8 cellular contexts compared by ENCODE assay signal in the genomic region with DNA sequence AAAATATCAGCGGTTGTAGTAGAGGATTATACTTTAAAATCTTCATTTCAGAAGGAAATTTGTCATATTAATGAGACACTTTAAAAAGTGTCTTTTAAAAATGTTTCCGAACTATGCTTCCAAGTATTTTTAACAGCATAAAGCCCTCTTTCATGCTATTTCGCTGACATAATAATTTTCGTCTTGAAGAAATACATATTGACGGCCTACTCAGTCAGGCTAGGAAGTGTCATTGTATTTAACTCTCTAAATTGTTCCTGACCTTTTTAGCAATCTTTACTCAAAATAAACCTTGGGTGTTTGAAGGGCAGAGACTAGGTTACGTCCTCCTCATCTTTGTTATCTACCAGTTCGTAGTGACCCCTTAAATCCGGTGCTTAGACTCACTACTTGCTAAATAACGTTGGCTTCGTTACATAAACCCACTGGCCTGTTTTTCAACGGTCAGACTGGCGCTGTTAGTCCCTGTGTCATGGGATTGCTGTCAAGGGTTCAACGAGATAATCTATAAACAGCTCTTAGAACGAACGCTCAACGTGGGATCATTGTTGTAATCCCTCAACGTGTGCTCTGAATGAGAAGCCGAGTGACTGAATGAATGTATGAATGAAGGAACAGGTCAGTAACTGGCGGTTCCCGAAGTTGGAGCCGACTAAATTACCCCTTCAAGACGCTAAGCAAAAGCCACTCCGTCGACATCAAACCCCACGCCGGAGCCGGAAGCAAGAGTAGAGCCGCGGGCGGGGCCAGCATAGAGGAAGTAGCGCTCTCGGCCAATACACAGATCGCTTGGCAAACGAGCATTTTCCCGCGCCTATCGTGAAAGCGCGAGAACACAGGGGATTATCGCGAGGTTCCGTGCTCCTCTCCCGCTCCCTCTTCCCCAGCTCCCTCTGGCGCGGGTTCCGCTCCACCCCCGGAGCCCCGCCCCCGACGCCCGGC. TPM values are rescaled to one million over a fixed set of nuclear protein-coding genes. Genes with fewer than 3 reads are reported as not detected.
DNase-seq lines count a peak whose midpoint lies in the region; ATAC-seq, FAIRE-seq and TF ChIP-seq lines count a peak whose summit lies in the region.

No MANE protein-coding gene starts in this region.

- peak overlapping the region; percentile 95 for H2AFZ ChIP-seq in keratinocyte (ENCODE audit: control insufficient read depth, low read length)

- no peaks in the 10 kb centered on the region for H3K36me3 ChIP-seq in keratinocyte (ENCODE audit: control insufficient read depth in 2 of 2, extremely low read depth in 1 of 2, insufficient read depth in 2 of 2, low read length in 2 of 2)

- H3K4me1 Mint-ChIP-seq in activated B cell treated with CpG ODN at 0.5 μM for 24 hours: peaks cover 29% of the 10 kb centered on the region

- intact Hi-C loops in activated B cell treated with CpG ODN at 0.5 μM for 24 hours (cut with micrococcal nuclease): loop anchor here (1.0 to 5.0 kb wide), 5 partner anchors 483 to 1352 kb away; partner anchors contain the start of genes ASB7, IGF1R, LINS1 and LYSMD4

- TF ChIP-seq CTCF in AG09319 (IDR thresholded peaks at IDR 0.05; ENCODE audit: low read depth, low read length) (no peak), activated B cell treated with CpG ODN at 0.5 μM for 24 hours (IDR thresholded peaks at IDR 0.05) (no peak), keratinocyte (optimal IDR thresholded peaks at IDR 0.05 in 1 of 3, IDR thresholded peaks at IDR 0.05 in 1 of 3, conservative IDR thresholded peaks at IDR 0.05 in 1 of 3; ENCODE audit: extremely low read depth in 1 of 3, insufficient read depth in 2 of 3, low read length in 3 of 3) (no peak)

- CTCF ChIA-PET in activated B cell treated with CpG ODN at 0.5 μM for 24 hours (lab: Charles Lee): interaction anchor here (1.4 to 1.6 kb wide), 3 partner anchors 22 to 506 kb away, joined by 3 to 7 read pairs (median 5); no protein-coding TSS in a partner anchor

- H3K27me3 Mint-ChIP-seq in activated B cell treated with CpG ODN at 0.5 μM for 24 hours: no peaks in the 10 kb centered on the region

- DNase-seq in AG09319 (ENCODE audit: extremely low read depth, low read depth) (peak; percentile 98), NCI-H226 (peak; percentile 99), activated B cell treated with CpG ODN at 0.5 μM for 24 hours (peak; percentile 85), cerebellar nuclear complex (lab: John Stamatoyannopoulos, UW) (peak; percentile 93 to 95), keratinocyte (ENCODE audit: low read depth, low spot score) (peak; percentile 84)
- peak; percentile 78 to 90 for DNase-seq in stimulated activated CD4-positive, alpha-beta T cell treated with anti-CD3 and anti-CD28 coated beads, Interleukin-15, amount 100 ng/mL, for 1 hour (ENCODE audit: low read depth in 1 of 2, low spot score in 1 of 2)

- no peaks in the 10 kb centered on the region for H3K36me3 Mint-ChIP-seq in activated B cell treated with CpG ODN at 0.5 μM for 24 hours (ENCODE audit: low read depth)

- H3K4me3 Mint-ChIP-seq in activated B cell treated with CpG ODN at 0.5 μM for 24 hours: peak overlapping the region; percentile 91

- no peaks in the 10 kb centered on the region for H3K9me3 ChIP-seq in keratinocyte (ENCODE audit: control insufficient read depth, low read depth, low read length)

- peak overlapping the region; percentile 89 for H3K27ac Mint-ChIP-seq in activated B cell treated with CpG ODN at 0.5 μM for 24 hours

- H4K20me1 ChIP-seq in keratinocyte (ENCODE audit: control insufficient read depth, extremely low read depth, insufficient read depth, low read length): no peaks in the 10 kb centered on the region

- no peaks in the 10 kb centered on the region for H3K9me3 Mint-ChIP-seq in activated B cell treated with CpG ODN at 0.5 μM for 24 hours

- peak overlapping the region; percentile 97 for H3K9ac ChIP-seq in keratinocyte (ENCODE audit: control insufficient read depth, extremely low read depth, insufficient read depth, low read length)

- no peaks in the 10 kb centered on the region for H3K9me1 ChIP-seq in keratinocyte (ENCODE audit: control insufficient read depth, extremely low read depth, insufficient read depth, low read length)

- dilution Hi-C loops in keratinocyte (cut with MboI; ENCODE audit: extremely low pct_ligation_motif_present, low sequenced_read_pairs): no loop called here

- no peaks in the 10 kb centered on the region for H3K27me3 ChIP-seq in keratinocyte (ENCODE audit: control insufficient read depth, extremely low read depth, insufficient read depth, low read length)

- POLR2A ChIA-PET in activated B cell treated with CpG ODN at 0.5 μM for 24 hours (lab: Charles Lee): interaction anchor here (0.5 to 1.9 kb wide), 16 partner anchors 10 to 1352 kb away, joined by 3 to 19 read pairs (median 4); partner anchors contain the start of genes ASB7, LINS1, LYSMD4 and SYNM

- peaks cover 24% of the 10 kb centered on the region for H3K79me2 ChIP-seq in keratinocyte (ENCODE audit: control insufficient read depth, insufficient read depth, low read length)

- peaks cover 15% of the 10 kb centered on the region for H3K4me1 ChIP-seq in keratinocyte (ENCODE audit: control insufficient read depth, extremely low read depth, insufficient read depth, low read length)

- peak overlapping the region; percentile 88 for H3K4me2 ChIP-seq in keratinocyte (ENCODE audit: control insufficient read depth, extremely low read depth, insufficient read depth, low read depth, low read length)

- H3K4me3 ChIP-seq in keratinocyte (ENCODE audit: control insufficient read depth in 2 of 3, extremely low read depth in 1 of 3, insufficient read depth in 2 of 3, low read depth in 1 of 3, low read length in 3 of 3): peak overlapping the region; percentile 74 to 98 (median 95)

- H3K27ac ChIP-seq in keratinocyte (ENCODE audit: control insufficient read depth, insufficient read depth, low read length): peak overlapping the region; percentile 99

- peak; percentile 95 for ATAC-seq in GM19023 (IDR thresholded peaks at IDR 0.05; ENCODE audit: unreplicated experiment)
- peak; percentile 91 for ATAC-seq in HG03196 (IDR thresholded peaks at IDR 0.05; ENCODE audit: unreplicated experiment)
- peak; percentile 97 for ATAC-seq in activated B cell treated with CpG ODN at 0.5 μM for 24 hours (ENCODE audit: low read depth)

- FAIRE-seq in keratinocyte (lab: Jason Lieb, UNC): peak; percentile 67

RNA-seq across cellular contexts. Expression of gene LRRC28, which starts 0.5 kb away (rescaled TPM):
- 20.1 and 21.2 TPM in 2 replicates for total RNA-seq in activated B cell treated with CpG ODN at 0.5 μM for 24 hours
- 19.2 to 25.1 TPM (median 23.3 TPM) in 3 replicates for polyA plus RNA-seq in keratinocyte
- 4.9 TPM for polyA plus RNA-seq in keratinocyte (2011; ENCODE audit: low read depth)
- 19.6 and 29.9 TPM in 2 replicates for polyA plus RNA-seq in keratinocyte (2011; cell fraction: cytosol; rRNA removed)
- polyA plus RNA-seq in keratinocyte (2011; cell fraction: nucleus; rRNA removed): 8.9 and 11.7 TPM in 2 replicates
- polyA plus RNA-seq in keratinocyte (2012; ENCODE audit: low replicate concordance): 11.8 and 12.7 TPM in 2 replicates
- polyA minus RNA-seq in keratinocyte: 12.8 to 32.5 TPM (median 26.1 TPM) in 3 replicates
- 13.6 TPM for polyA minus RNA-seq in keratinocyte (2011; cell fraction: cytosol; rRNA and poly(A)+ RNA removed)
- polyA minus RNA-seq in keratinocyte (2011; cell fraction: nucleus; rRNA and poly(A)+ RNA removed): 14.0 and 26.8 TPM in 2 replicates

RNA-seq across cellular contexts. Expression of gene TTC23, which starts 1.4 kb away (rescaled TPM):
- 2.7 and 3.1 TPM in 2 replicates for total RNA-seq in activated B cell treated with CpG ODN at 0.5 μM for 24 hours
- 3.4 to 6.7 TPM (median 5.0 TPM) in 3 replicates for polyA plus RNA-seq in keratinocyte
- polyA plus RNA-seq in keratinocyte (2011; ENCODE audit: low read depth): 9.5 TPM
- 6.4 and 7.2 TPM in 2 replicates for polyA plus RNA-seq in keratinocyte (2011; cell fraction: cytosol; rRNA removed)
- 10.9 and 12.8 TPM in 2 replicates for polyA plus RNA-seq in keratinocyte (2011; cell fraction: nucleus; rRNA removed)
- 10.5 and 11.3 TPM in 2 replicates for polyA plus RNA-seq in keratinocyte (2012; ENCODE audit: low replicate concordance)
- polyA minus RNA-seq in keratinocyte: 7.6 to 10.3 TPM (median 9.2 TPM) in 3 replicates
- polyA minus RNA-seq in keratinocyte (2011; cell fraction: cytosol; rRNA and poly(A)+ RNA removed): 6.3 TPM
- polyA minus RNA-seq in keratinocyte (2011; cell fraction: nucleus; rRNA and poly(A)+ RNA removed): 7.5 and 18.8 TPM in 2 replicates

Comparison
In these comparisons a context has a peak if more than half of its experiments do, and no peak if none do; other contexts are left out.
1. Peak in every context shown above with its lines: DNase-seq, ATAC-seq, H3K4me3 ChIP-seq and H3K27ac ChIP-seq.